In the genomic region with DNA sequence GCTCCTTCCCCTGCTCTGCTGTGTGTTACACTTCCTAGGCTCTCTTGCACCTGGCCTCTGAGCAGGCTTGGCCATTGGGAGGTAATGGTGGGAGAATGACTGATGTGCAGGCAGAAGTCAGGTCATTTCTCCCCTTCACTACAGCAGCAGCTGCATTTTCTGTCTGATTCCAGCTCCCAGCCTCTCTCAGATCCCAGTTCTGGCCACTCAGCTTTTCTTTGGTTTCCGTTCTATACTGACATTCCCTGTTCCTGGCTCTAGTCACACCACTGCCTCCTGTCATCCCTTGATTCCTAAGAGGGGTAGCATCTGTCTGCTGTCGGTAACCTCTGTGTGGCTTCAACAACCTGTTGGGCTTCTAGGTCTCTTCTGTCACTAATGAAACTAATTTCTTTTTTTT, we compare ENCODE assay signal across 25 cellular contexts.
DNase-seq lines count a peak whose midpoint lies in the region; ATAC-seq and TF ChIP-seq lines count a peak whose summit lies in the region.
"Had no signal": no experiment of that assay in that cellular context is flagged by ENCODE, and none has a peak within 500 bp of the region (broad histone marks: within the 10 kb centered on the region; RNA-seq: fewer than 3 reads in every experiment).

No MANE protein-coding gene starts in this region.

- WGBS in mesenchymal stem cell = 75% methylated on average over 2 of the region's 2 CpGs
- WGBS in suprapubic skin = 78% methylated on average over 2 of the region's 2 CpGs

- no peaks in the 10 kb centered on the region for H3K79me2 ChIP-seq in osteoblast (ENCODE audit: insufficient read depth, low read length)

- H2BK15ac ChIP-seq in mesenchymal stem cell (ENCODE audit: low read depth, poor library complexity, severe bottlenecking) = no peak overlapping the region

- H3K9me3 ChIP-seq in mesenchymal stem cell (ENCODE audit: control insufficient read depth, low read length) (no peaks in the 10 kb centered on the region), suprapubic skin (no peaks in the 10 kb centered on the region), osteoblast (ENCODE audit: low read depth, low read length) (no peaks in the 10 kb centered on the region)
- H3K9me3 ChIP-seq: heart left ventricle, left lung, thoracic aorta had no signal

- peak overlapping the region; percentile 15 to 23 for H3K18ac ChIP-seq in mesenchymal stem cell (ENCODE audit: low read depth in 1 of 2, low read length in 2 of 2)

- TF ChIP-seq CTCF in suprapubic skin (IDR thresholded peaks at IDR 0.05) (no peak), osteoblast (IDR thresholded peaks at IDR 0.05; ENCODE audit: extremely low read depth, low read depth, low read length) (no peak)

- no peak overlapping the region for H2BK120ac ChIP-seq in mesenchymal stem cell (ENCODE audit: low read depth, low read length)

- no peak for TF ChIP-seq EP300 in suprapubic skin (IDR thresholded peaks at IDR 0.05)

- no peak overlapping the region for H3K4me3 ChIP-seq in mesenchymal stem cell (ENCODE audit: insufficient read depth in 1 of 2, low read depth in 1 of 2, low read length in 2 of 2)
- H3K4me3 ChIP-seq in suprapubic skin = no peak overlapping the region
- H3K4me3 ChIP-seq in osteoblast (ENCODE audit: insufficient read depth, low read length) = no peak overlapping the region
- H3K4me3 ChIP-seq: heart left ventricle, left lung, thoracic aorta had no signal

- H4K20me1 ChIP-seq in osteoblast (ENCODE audit: insufficient read depth, low read length) = no peaks in the 10 kb centered on the region

- intact Hi-C loops in left cardiac atrium (cut with DNase I) = no loop called here

- no peak overlapping the region for H3K9ac ChIP-seq in mesenchymal stem cell (ENCODE audit: low read length)

- H4K8ac ChIP-seq in mesenchymal stem cell (ENCODE audit: low read length) = peak overlapping the region; percentile 38

- H2AFZ ChIP-seq in mesenchymal stem cell (ENCODE audit: low read depth, low read length) = no peak overlapping the region
- no peak overlapping the region for H2AFZ ChIP-seq in osteoblast (ENCODE audit: low read length)

- H3K36me3 ChIP-seq in mesenchymal stem cell (ENCODE audit: control insufficient read depth in 1 of 2, insufficient read depth in 2 of 2, low read depth in 1 of 2, low read length in 2 of 2) (no peaks in the 10 kb centered on the region), suprapubic skin (no peaks in the 10 kb centered on the region), osteoblast (ENCODE audit: insufficient read depth, low read length) (no peaks in the 10 kb centered on the region)
- H3K36me3 ChIP-seq: heart left ventricle, left lung, thoracic aorta had no signal

- peak; percentile 70 for DNase-seq in NCI-H2107 treated with DMSO at 0.1 percent for 48 hours (lab: John Stamatoyannopoulos, UW; ENCODE audit: unreplicated experiment)
- DNase-seq in NCI-H2107 (lab: John Stamatoyannopoulos, UW) = no peak
- DNase-seq in NCI-H524 treated with DMSO at 0.1 percent for 48 hours (lab: John Stamatoyannopoulos, UW) = peak; percentile 77
- DNase-seq in mesenchymal stem cell = no peak
- no peak for DNase-seq in suprapubic skin (ENCODE audit: low spot score in 2 of 2)
- no peak for DNase-seq in left cardiac atrium
- DNase-seq in osteoblast (ENCODE audit: insufficient read length, low spot score, missing footprints) = no peak
- DNase-seq in NCI-H446 treated with DMSO at 0.1 percent for 48 hours (lab: John Stamatoyannopoulos, UW) = no peak
- DNase-seq: 8988T; activated CD4-positive, alpha-beta T cell treated with anti-CD3 and anti-CD28 coated beads for 4 hours; activated naive CD4-positive, alpha-beta T cell treated with anti-CD3 and anti-CD28 coated beads, Interleukin-2, amount 10 ng/mL, durations not matched to agents 7 days and 5 days; activated T-cell treated with anti-CD3 and anti-CD28 coated beads, Interleukin-2, amount 50 U/mL, for 48 hours; anterior cingulate cortex; caudate nucleus; CD8-positive, alpha-beta memory T cell; DND-41; heart left ventricle; left lung; midbrain; NCI-H1930; NCI-H526 treated with DMSO at 0.1 percent for 48 hours; posterior cingulate gyrus; stimulated activated CD4-positive, alpha-beta T cell treated with anti-CD3 and anti-CD28 coated beads, Interleukin-2, amount 100 ng/mL, for 24 hours; stimulated activated naive B cell treated with anti-CD40 and anti-IgM and Interleukin-4, amounts not matched to agents 10 μg/mL and 1 μg/mL and 100 μg/mL, for 72 hours had no signal

- no peak overlapping the region for H4K91ac ChIP-seq in mesenchymal stem cell (ENCODE audit: low read length)

- ATAC-seq in left cardiac atrium = no peak
- ATAC-seq: left lung; stimulated activated naive B cell treated with anti-CD40 and anti-IgM and Interleukin-4, amounts not matched to agents 10 μg/mL and 1 μg/mL and 100 μg/mL, for 72 hours had no signal

- H3K4ac ChIP-seq in mesenchymal stem cell (ENCODE audit: low read depth in 1 of 2, low read length in 2 of 2) = no peak overlapping the region

- H2AK5ac ChIP-seq in mesenchymal stem cell (ENCODE audit: low read length, severe bottlenecking) = no peak overlapping the region

- H2BK12ac ChIP-seq in mesenchymal stem cell (ENCODE audit: low read length in 2 of 2) = no peak overlapping the region

- H2BK5ac ChIP-seq in mesenchymal stem cell (ENCODE audit: low read depth, low read length, poor library complexity, severe bottlenecking) = no peak overlapping the region

- H3K27me3 ChIP-seq in mesenchymal stem cell (ENCODE audit: control insufficient read depth in 1 of 2, insufficient read depth in 1 of 2, low read length in 2 of 2) (no peaks in the 10 kb centered on the region), suprapubic skin (no peaks in the 10 kb centered on the region), osteoblast (ENCODE audit: insufficient read depth, low read length) (no peaks in the 10 kb centered on the region)
- H3K27me3 ChIP-seq: heart left ventricle, left lung had no signal

- H3K4me1 ChIP-seq in mesenchymal stem cell (ENCODE audit: control insufficient read depth, insufficient read depth, low read depth, low read length) (peaks cover 2% of the 10 kb centered on the region), suprapubic skin (peaks cover 26% of the 10 kb centered on the region), osteoblast (ENCODE audit: insufficient read depth, low read length) (peaks cover 2% of the 10 kb centered on the region)

- H3K27ac ChIP-seq in mesenchymal stem cell (ENCODE audit: low read length, poor library complexity, severe bottlenecking) (no peak overlapping the region), suprapubic skin (peak overlapping the region; percentile 14), osteoblast (ENCODE audit: low read depth, low read length) (no peak overlapping the region)
- H3K27ac ChIP-seq: heart left ventricle, left lung, thoracic aorta had no signal

- no peaks in the 10 kb centered on the region for H3K79me1 ChIP-seq in mesenchymal stem cell (replicated peaks; ENCODE audit: low read length, poor library complexity, severe bottlenecking)

- no peak overlapping the region for H3K14ac ChIP-seq in mesenchymal stem cell (ENCODE audit: low read length in 2 of 2)

- H3K4me2 ChIP-seq in mesenchymal stem cell (ENCODE audit: low read length, poor library complexity, severe bottlenecking) (no peak overlapping the region), osteoblast (ENCODE audit: insufficient read depth, low read length) (no peak overlapping the region)

- no peak for TF ChIP-seq POLR2A in suprapubic skin (IDR thresholded peaks at IDR 0.05)

- no peak overlapping the region for H3K23ac ChIP-seq in mesenchymal stem cell (ENCODE audit: low read length in 2 of 2)

Comparison
In these comparisons a context has a peak if more than half of its experiments do, and no peak if none do; other contexts are left out.
1. DNase-seq: peak in NCI-H2107 treated with DMSO at 0.1 percent for 48 hours (single experiment) and NCI-H524 treated with DMSO at 0.1 percent for 48 hours (single experiment); none in NCI-H2107 (single experiment), mesenchymal stem cell (single experiment), suprapubic skin (0 of 2), left cardiac atrium (single experiment), osteoblast (single experiment) and NCI-H446 treated with DMSO at 0.1 percent for 48 hours (single experiment).